8 cellular contexts compared by ENCODE assay signal in the genomic region with DNA sequence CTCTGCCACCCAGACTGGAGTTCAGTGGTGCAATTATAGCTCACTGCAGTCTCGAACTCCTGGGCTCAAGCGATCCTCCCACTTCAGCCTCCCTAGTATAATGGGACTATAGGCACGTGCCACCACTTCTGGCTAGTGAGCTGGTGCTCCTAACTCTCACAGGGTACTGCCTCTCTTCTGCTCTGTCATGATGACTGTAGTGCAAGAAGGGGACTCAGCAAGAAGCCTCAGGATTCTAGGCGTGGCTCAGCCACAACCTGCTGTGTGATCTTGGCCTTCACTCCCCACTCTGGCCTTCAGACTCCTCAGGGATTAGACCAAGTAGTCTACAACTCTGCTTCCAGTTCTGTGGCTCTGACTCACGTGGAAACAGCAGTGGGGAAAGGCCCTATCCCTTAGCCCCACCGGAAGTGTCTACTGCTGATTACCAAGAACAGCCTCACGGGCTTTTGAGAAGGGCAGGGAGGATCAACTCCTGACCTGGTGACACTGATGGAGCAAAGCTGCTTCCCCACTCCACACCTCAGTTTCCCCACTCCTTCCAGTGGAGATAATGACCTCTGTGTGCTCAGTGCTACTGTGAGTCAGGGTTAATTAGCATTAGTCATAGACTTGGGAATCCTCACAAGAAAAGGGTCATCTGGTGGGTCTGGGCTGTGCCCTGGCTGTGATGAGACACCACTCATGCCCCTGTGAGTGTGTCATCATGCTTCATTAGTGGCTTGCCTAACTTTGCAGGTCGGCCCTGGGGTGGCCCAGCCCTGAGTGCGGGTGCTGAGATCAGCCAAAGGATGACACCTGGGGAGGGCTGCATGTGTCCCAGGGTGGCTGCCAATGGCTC. TPM values are rescaled to one million over a fixed set of nuclear protein-coding genes. Genes with fewer than 3 reads are reported as not detected.
A peak's percentile ranks its signal among the peaks of the same experiment; 100 is the strongest.
DNase-seq lines count a peak whose midpoint lies in the region; ATAC-seq, FAIRE-seq and TF ChIP-seq lines count a peak whose summit lies in the region.

No MANE protein-coding gene starts in this region.

- H4K91ac ChIP-seq in H1 (replicated peaks; ENCODE audit: insufficient read length, low read length): peak overlapping the region; percentile 22

- H2AK5ac ChIP-seq in H1 (ENCODE audit: low read depth, low read length): 0 out of 2 replicates have a peak overlapping the region, but pooled peaks have one; percentile 7

- ATAC-seq in activated CD4-positive, CD25-positive, alpha-beta regulatory T cell treated with anti-CD3 and anti-CD28 coated beads, Interleukin-2, amount 50 U/mL, for 24 hours: peak; percentile 63 to 72
- peak; percentile 47 for ATAC-seq in HG02642 (IDR thresholded peaks at IDR 0.05; ENCODE audit: poor library complexity, unreplicated experiment)
- ATAC-seq in psoas muscle: peak; percentile 83 to 91 (median 88)

- H3K14ac ChIP-seq in H1 (ENCODE audit: insufficient read length): no peak overlapping the region

- FAIRE-seq in H1 (lab: Jason Lieb, UNC): no peak

- no peaks in the 10 kb centered on the region for H3K79me2 ChIP-seq in H1 (ENCODE audit: control insufficient read depth in 1 of 2, insufficient read depth in 2 of 2, low read length in 2 of 2)

- H3K4ac ChIP-seq in H1 (replicated peaks; ENCODE audit: insufficient read length, low read depth, low read length): no peak overlapping the region

- CTCF ChIA-PET in H1 (lab: Charles Lee; ENCODE audit: partially characterized antibody): interaction anchor here (0.5 to 14.2 kb wide), 40 partner anchors 7 to 642 kb away, joined by 3 to 141 read pairs (median 4); no protein-coding TSS in a partner anchor

- H3K4me3 ChIP-seq in H1 (ENCODE audit: extremely low read depth in 1 of 4, insufficient read depth in 2 of 4, low read depth in 3 of 4, low read length in 4 of 4) (no peak overlapping the region), psoas muscle (no peak overlapping the region)

- no peaks in the 10 kb centered on the region for H3K36me3 ChIP-seq in H1 (ENCODE audit: control insufficient read depth in 2 of 4, insufficient read depth in 4 of 4, low read length in 3 of 4)
- H3K36me3 ChIP-seq in psoas muscle (ENCODE audit: insufficient read depth in 1 of 2, low read depth in 1 of 2): no peaks in the 10 kb centered on the region

- no peak for TF ChIP-seq EP300 in H1 (IDR thresholded peaks at IDR 0.05; ENCODE audit: borderline replicate concordance in 1 of 2, low read depth in 2 of 2, low read length in 2 of 2)

- H2BK12ac ChIP-seq in H1 (ENCODE audit: low read depth, low read length): peak overlapping the region; percentile 70; the same call in 1 of the 2 replicates

- POLR2A ChIA-PET in H1 (lab: Charles Lee; ENCODE audit: partially characterized antibody): interaction anchor here (1.2 to 2.1 kb wide), 2 partner anchors 11 to 232 kb away, joined by 4 to 5 read pairs; no protein-coding TSS in a partner anchor

- H3K27me3 ChIP-seq in H1 (replicated peaks in 1 of 4; ENCODE audit: control insufficient read depth in 3 of 4, extremely low read depth in 1 of 4, insufficient read depth in 3 of 4, low read length in 3 of 4) (no peaks in the 10 kb centered on the region), psoas muscle (ENCODE audit: insufficient read depth in 3 of 3, low read length in 2 of 3) (no peaks in the 10 kb centered on the region)

- no peaks in the 10 kb centered on the region for H3K23me2 ChIP-seq in H1 (ENCODE audit: low read depth, low read length)

- H2BK20ac ChIP-seq in H1 (ENCODE audit: low read length): no peak overlapping the region

- H3K27ac ChIP-seq in H1 (ENCODE audit: low read depth, low read length): no peak overlapping the region
- peak overlapping the region; percentile 85 for H3K27ac ChIP-seq in psoas muscle

- no peak overlapping the region for H3K4me2 ChIP-seq in H1 (ENCODE audit: insufficient read depth in 1 of 2, low read depth in 2 of 2, low read length in 2 of 2)

- no peak overlapping the region for H4K5ac ChIP-seq in H1 (ENCODE audit: insufficient read length, low read depth, low read length)

- 85% methylated on average over 9 of the region's 9 CpGs; no CpG with 5 or more reads in 1 of the 2 experiments for WGBS in H1 (ENCODE audit: extremely low coverage in 1 of 2, insufficient coverage in 1 of 2, insufficient read length in 1 of 2, insufficient replicate concordance in 2 of 2, low coverage in 1 of 2, low lambda C conversion rate in 2 of 2, missing lambda C conversion rate in 1 of 2), 2 experiments
- 73 to 86% (median 77%) methylated on average over 9 of the region's 9 CpGs for WGBS in psoas muscle, 3 donors

- H3K56ac ChIP-seq in H1 (replicated peaks; ENCODE audit: insufficient read length, low read depth, low read length): no peak overlapping the region

- no peaks in the 10 kb centered on the region for H4K20me1 ChIP-seq in H1 (replicated peaks in 1 of 2; ENCODE audit: control insufficient read depth in 1 of 2, insufficient read depth in 2 of 2, low read length in 2 of 2)

- H4K8ac ChIP-seq in H1 (ENCODE audit: extremely low read depth, insufficient read depth, low read length): no peak overlapping the region

- no peak for TF ChIP-seq POLR2A in H1 (IDR thresholded peaks at IDR 0.05; ENCODE audit: control extremely low read depth in 1 of 2, low read depth in 2 of 2, low read length in 2 of 2)

- H3K23ac ChIP-seq in H1 (ENCODE audit: insufficient read length): no peak overlapping the region

- TF ChIP-seq RAD21 in H1 (IDR thresholded peaks at IDR 0.05 in 1 of 2, conservative IDR thresholded peaks at IDR 0.05 in 1 of 2; ENCODE audit: low read depth in 2 of 2, low read length in 2 of 2): no peak

- H2BK15ac ChIP-seq in H1 (ENCODE audit: low read length): peak overlapping the region; percentile 89; the same call in 1 of the 2 replicates

- TF ChIP-seq CTCF in H1 (IDR thresholded peaks at IDR 0.05; ENCODE audit: control extremely low read depth in 1 of 3, insufficient read depth in 1 of 3, low read depth in 1 of 3, low read length in 3 of 3): no peak
- TF ChIP-seq CTCF in psoas muscle (IDR thresholded peaks at IDR 0.05): no peak

- H3K9ac ChIP-seq in H1 (replicated peaks in 1 of 4; ENCODE audit: extremely low read depth in 1 of 4, low read depth in 3 of 4, low read length in 3 of 4): no peak overlapping the region

- no peaks in the 10 kb centered on the region; the same call in 1 of the 2 replicates for H3K79me1 ChIP-seq in H1 (ENCODE audit: low read depth, low read length)

- no peak for DNase-seq in activated CD4-positive, CD25-positive, alpha-beta regulatory T cell treated with anti-CD3 and anti-CD28 coated beads, Interleukin-2, amount 50 U/mL, for 72 hours
- DNase-seq in RKO (ENCODE audit: low spot score) (peak; percentile 95), H1 (ENCODE audit: low read depth in 1 of 2, low spot score in 2 of 2) (peak in 1 of 2 experiments; percentile 45), psoas muscle (peak; percentile 56 to 77), NCI-H146 (lab: John Stamatoyannopoulos, UW) (no peak), superior temporal gyrus (ENCODE audit: extremely low spot score) (no peak)

- H3K9me3 ChIP-seq in H1 (ENCODE audit: insufficient read depth in 2 of 2, low read depth in 1 of 2, low read length in 1 of 2): no peaks in the 10 kb centered on the region
- H3K9me3 ChIP-seq in psoas muscle: no peaks in the 10 kb centered on the region

- no peak overlapping the region for H2BK120ac ChIP-seq in H1 (replicated peaks; ENCODE audit: low read depth, low read length)

- H2BK5ac ChIP-seq in H1 (ENCODE audit: low read depth, low read length): no peak overlapping the region

- intact Hi-C loops in psoas muscle (cut with DNase I): loop anchor here (2.0 to 10.0 kb wide), 8 partner anchors 53 to 353 kb away; a partner anchor contains a TSS

- no peak overlapping the region for H2AFZ ChIP-seq in H1 (ENCODE audit: low read length)

- no peak overlapping the region for H3K18ac ChIP-seq in H1 (ENCODE audit: extremely low read depth, low read length)

- H3K4me1 ChIP-seq in H1 (replicated peaks in 1 of 4; ENCODE audit: control insufficient read depth in 3 of 4, insufficient read depth in 4 of 4, low read length in 3 of 4): no peaks in the 10 kb centered on the region
- H3K4me1 ChIP-seq in psoas muscle: peaks cover 28% of the 10 kb centered on the region

TF ChIP-seq in H1, 55 proteins besides CTCF, POLR2A, EP300 and RAD21:
- no peak for TF ChIP-seq RFX5 (IDR thresholded peaks at IDR 0.05; ENCODE audit: borderline replicate concordance, low read depth, low read length)
- no peak for TF ChIP-seq KDM1A (IDR thresholded peaks at IDR 0.05; ENCODE audit: borderline replicate concordance, low read length)
- no peak for TF ChIP-seq PHF8 (conservative IDR thresholded peaks at IDR 0.05; ENCODE audit: low read depth, low read length)
- no peak for TF ChIP-seq POU5F1 (IDR thresholded peaks at IDR 0.05; ENCODE audit: low read depth, low read length)
- TF ChIP-seq SAP30 (IDR thresholded peaks at IDR 0.05; ENCODE audit: insufficient read depth, insufficient replicate concordance, low read length): no peak

RNA-seq across cellular contexts. Expression of a gene that starts 41.1 kb away (rescaled TPM):
- total RNA-seq in H1 (2021; fragmentation: NEBNext Ultra II Directional; extraction: Animal tissue kit (Norgen Biotek cat#: 25700)): 29.7 and 35.3 TPM in 2 replicates
- polyA plus RNA-seq in H1 (2011; rRNA removed) (37.3 and 50.9 TPM in 2 replicates), psoas muscle (10 to 100 TPM; 22.8 to 37.7 (median 33.5) TPM)
- 40.9 TPM for polyA plus RNA-seq in H1 (2011; cell fraction: cytosol; rRNA removed)
- 41.2 TPM for polyA plus RNA-seq in H1 (2011; cell fraction: nucleus; rRNA removed)
- polyA plus RNA-seq in H1 (2012, experiment 1 of 2): 31.9 to 35.4 TPM (median 33.4 TPM) in 4 replicates
- 27.8 TPM for polyA plus RNA-seq in H1 (2012, experiment 2 of 2)
- 20.0 TPM for polyA plus RNA-seq in H1 (2013, experiment 1 of 2)
- 19.4 TPM for polyA plus RNA-seq in H1 (2013, experiment 2 of 2)
- polyA minus RNA-seq in H1 (2011; rRNA and poly(A)+ RNA removed): 38.2 and 39.6 TPM in 2 replicates
- polyA minus RNA-seq in H1 (2011; cell fraction: cytosol; rRNA and poly(A)+ RNA removed): 23.8 TPM
- polyA minus RNA-seq in H1 (2011; cell fraction: nucleus; rRNA and poly(A)+ RNA removed): 18.2 TPM
- 10 to 100 TPM; 21.1 to 26.6 (median 26.0) TPM for total RNA-seq in psoas muscle

RNA-seq across cellular contexts. Expression of a gene that starts 57.3 kb away (rescaled TPM):
- 62.2 and 62.6 TPM in 2 replicates for total RNA-seq in H1 (2021; fragmentation: NEBNext Ultra II Directional; extraction: Animal tissue kit (Norgen Biotek cat#: 25700))
- polyA plus RNA-seq in H1 (2011; rRNA removed) (29.0 and 30.6 TPM in 2 replicates), psoas muscle (100 to 1,000 TPM in 1 of 3 donors, 10 to 100 TPM in 2; 17.3 to 115 (median 50.5) TPM)
- 41.8 TPM for polyA plus RNA-seq in H1 (2011; cell fraction: cytosol; rRNA removed)
- 20.7 TPM for polyA plus RNA-seq in H1 (2011; cell fraction: nucleus; rRNA removed)
- polyA plus RNA-seq in H1 (2012, experiment 1 of 2): 32.5 to 59.7 TPM (median 39.3 TPM) in 4 replicates
- polyA plus RNA-seq in H1 (2012, experiment 2 of 2): 7.3 TPM
- 43.4 TPM for polyA plus RNA-seq in H1 (2013, experiment 1 of 2)
- polyA plus RNA-seq in H1 (2013, experiment 2 of 2): 48.3 TPM
- polyA minus RNA-seq in H1 (2011; rRNA and poly(A)+ RNA removed): 49.8 and 56.0 TPM in 2 replicates
- polyA minus RNA-seq in H1 (2011; cell fraction: cytosol; rRNA and poly(A)+ RNA removed): 52.1 TPM
- 34.3 TPM for polyA minus RNA-seq in H1 (2011; cell fraction: nucleus; rRNA and poly(A)+ RNA removed)
- total RNA-seq in psoas muscle: 100 to 1,000 TPM in 1 of 4 donors, 10 to 100 TPM in 3; 75.9 to 111 (median 77.4) TPM

Comparison
In these comparisons a context has a peak if more than half of its experiments do, and no peak if none do; other contexts are left out.
1. DNase-seq: peak in RKO (single experiment) and psoas muscle (2 of 2); none in activated CD4-positive, CD25-positive, alpha-beta regulatory T cell treated with anti-CD3 and anti-CD28 coated beads, Interleukin-2, amount 50 U/mL, for 72 hours (single experiment), NCI-H146 (single experiment) and superior temporal gyrus (single experiment).
2. Peak in every context shown above with its lines, with median percentiles within 50 percentile points of each other: ATAC-seq.